21 cellular contexts compared by ENCODE assay signal in genomic region chr5:124071039-124071438, GRCh38.
"Had no signal": no experiment of that assay in that cellular context is flagged by ENCODE, and none has a peak within 500 bp of the region (broad histone marks: within the 10 kb centered on the region; RNA-seq: fewer than 3 reads in every experiment).

No MANE protein-coding gene starts in this region.

- DNase-seq: cerebellar nuclear complex; heart right ventricle; hypothalamus; kidney glomerular epithelial cell; naive thymus-derived CD4-positive, alpha-beta T cell; nephron progenitor cell; small intestine; stimulated activated CD4-positive, alpha-beta T cell treated with anti-CD3 and anti-CD28 coated beads, Interleukin-2, amount 100 ng/mL, for 48 hours; stimulated activated naive CD8-positive, alpha-beta T cell treated with anti-CD3 and anti-CD28 coated beads, Interleukin-15, Interleukin-2, amounts not matched to agents 100 U/mL and 50 U/mL, for 24 hours; tibial artery; upper lobe of right lung had no signal

- H3K9me3 Mint-ChIP-seq: dendritic cell treated with granulocyte-macrophage colony-stimulating factor and Interleukin-4, amounts not matched to agents 40 ng/mL and 50 ng/mL, for 4 days; memory B cell had no signal

- H3K27me3 ChIP-seq: heart right ventricle, neutrophil, right atrium auricular region, tibial artery, upper lobe of right lung, vagina had no signal

- H3K4me1 ChIP-seq: tibial artery, upper lobe of right lung, vagina had no signal

- H3K4me3 ChIP-seq: heart right ventricle, right atrium auricular region, tibial artery, upper lobe of right lung, vagina had no signal

- H3K36me3 Mint-ChIP-seq: memory B cell; naive thymus-derived CD4-positive, alpha-beta T cell had no signal

- H3K4me1 Mint-ChIP-seq: naive thymus-derived CD4-positive, alpha-beta T cell; nephron progenitor cell had no signal

- H3K27me3 Mint-ChIP-seq: dendritic cell treated with granulocyte-macrophage colony-stimulating factor and Interleukin-4, amounts not matched to agents 40 ng/mL and 50 ng/mL, for 4 days; memory B cell; naive thymus-derived CD4-positive, alpha-beta T cell had no signal

- H3K4me3 Mint-ChIP-seq: dendritic cell treated with granulocyte-macrophage colony-stimulating factor and Interleukin-4, amounts not matched to agents 40 ng/mL and 50 ng/mL, for 4 days; memory B cell; naive thymus-derived CD4-positive, alpha-beta T cell; nephron progenitor cell had no signal

- H3K27ac Mint-ChIP-seq: dendritic cell treated with granulocyte-macrophage colony-stimulating factor and Interleukin-4, amounts not matched to agents 40 ng/mL and 50 ng/mL, for 4 days; memory B cell; nephron progenitor cell had no signal

- ATAC-seq: esophagus mucosa; left lobe of liver; naive thymus-derived CD4-positive, alpha-beta T cell; stimulated activated naive CD8-positive, alpha-beta T cell treated with anti-CD3 and anti-CD28 coated beads, Interleukin-15, Interleukin-2, amounts not matched to agents 100 U/mL and 50 U/mL, for 24 hours; upper lobe of right lung had no signal

- H3K36me3 ChIP-seq: heart right ventricle, neutrophil, right atrium auricular region, tibial artery, upper lobe of right lung, vagina had no signal

- H3K27ac ChIP-seq: neutrophil, right atrium auricular region, tibial artery, upper lobe of right lung, vagina had no signal

- H3K9me3 ChIP-seq: heart right ventricle, neutrophil, right atrium auricular region, tibial artery, upper lobe of right lung, vagina had no signal

- FAIRE-seq: colon, frontal cortex, islet of Langerhans, small intestine had no signal
